ENCODE assay signal across 8 cellular contexts in the genomic region with DNA sequence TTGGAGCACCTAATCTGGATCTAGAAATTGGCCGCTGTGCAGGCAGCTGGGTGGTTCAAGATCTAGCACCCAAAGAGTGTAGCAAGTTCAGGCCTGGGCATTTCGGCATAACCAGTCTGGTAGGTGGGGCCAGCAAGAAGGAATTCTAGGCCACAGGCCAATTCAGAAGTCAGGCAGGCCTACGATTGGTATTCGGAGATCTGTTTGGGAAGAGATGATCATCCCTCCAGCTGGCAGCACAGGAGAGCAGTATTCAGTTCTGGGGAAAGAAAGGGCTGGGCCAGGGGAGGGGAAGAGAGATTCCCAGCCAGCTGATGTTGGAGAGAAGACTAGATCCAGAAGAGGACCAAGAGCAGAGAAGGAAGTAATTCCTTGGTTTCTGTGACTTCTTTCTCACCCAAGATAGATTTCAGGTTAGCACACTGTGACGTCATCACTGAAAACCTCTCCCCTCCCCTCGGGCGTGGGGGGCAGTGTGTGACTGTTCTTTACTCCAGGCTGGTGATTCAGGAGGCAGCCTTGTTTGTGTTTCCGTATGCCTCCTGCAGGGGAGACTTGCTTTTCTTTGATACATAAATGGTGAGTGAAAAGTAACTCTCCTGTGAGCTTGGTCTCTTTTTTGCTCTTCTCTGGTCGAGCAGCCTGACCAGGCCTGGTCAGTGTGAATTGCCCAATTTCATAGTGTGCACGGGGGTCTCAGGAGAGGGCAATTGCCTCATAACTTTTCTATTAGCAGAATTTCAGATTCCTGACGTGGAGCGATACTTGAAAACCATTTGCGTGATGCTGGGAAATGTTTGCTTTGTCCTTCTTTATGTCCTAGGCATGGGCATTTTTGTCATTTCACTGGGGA.
DNase-seq lines count a peak whose midpoint lies in the region; ATAC-seq, FAIRE-seq and TF ChIP-seq lines count a peak whose summit lies in the region.

No MANE protein-coding gene starts in this region.

- no peaks in the 10 kb centered on the region for H3K27me3 ChIP-seq in SJSA1 (replicated peaks)
- H3K27me3 ChIP-seq in pancreas: no peaks in the 10 kb centered on the region

- TF ChIP-seq CTCF in fibroblast of villous mesenchyme (IDR thresholded peaks at IDR 0.05; ENCODE audit: insufficient read depth, low read depth, low read length) (peak; percentile 30), pancreas (IDR thresholded peaks at IDR 0.05) (no peak)

- peak; percentile 92 for DNase-seq in EL
- peak; percentile 52 to 53 for DNase-seq in SJSA1 (ENCODE audit: low read depth in 1 of 2, low spot score in 2 of 2)
- DNase-seq in fibroblast of villous mesenchyme (ENCODE audit: low read depth): peak; percentile 85
- DNase-seq in pancreas: peak; percentile 39 to 69 (median 65)
- DNase-seq in activated CD4-positive, alpha-beta T cell treated with anti-CD3 and anti-CD28 coated beads for 4 hours: no peak
- no peak for DNase-seq in AML-193 (lab: John Stamatoyannopoulos, UW)

- no peak overlapping the region for H3K27ac ChIP-seq in SJSA1
- H3K27ac ChIP-seq in pancreas: peak overlapping the region; percentile 2 to 76 (median 38)

- peaks cover 18% of the 10 kb centered on the region for H3K4me1 ChIP-seq in SJSA1 (replicated peaks)
- H3K4me1 ChIP-seq in pancreas: peaks cover 55 to 69% (median 64%) of the 10 kb centered on the region in 3 donors

- H3K4me3 ChIP-seq in SJSA1: no peak overlapping the region
- H3K4me3 ChIP-seq in fibroblast of villous mesenchyme (ENCODE audit: low read depth, low read length): no peak overlapping the region
- H3K4me3 ChIP-seq in pancreas: no peak overlapping the region

- intact Hi-C loops in pancreas (cut with DNase I): no loop called here

- ATAC-seq in pancreas (peak; percentile 66 to 76 (median 68)), GM21423 (IDR thresholded peaks at IDR 0.05; ENCODE audit: unreplicated experiment) (no peak), GM18519 (IDR thresholded peaks at IDR 0.05; ENCODE audit: low FRiP score, unreplicated experiment) (no peak)

- H3K36me3 ChIP-seq in SJSA1: no peaks in the 10 kb centered on the region
- no peaks in the 10 kb centered on the region for H3K36me3 ChIP-seq in pancreas

- FAIRE-seq in pancreas (lab: Jason Lieb, UNC): no peak

- H3K9me3 ChIP-seq in SJSA1 (replicated peaks): no peaks in the 10 kb centered on the region
- no peaks in the 10 kb centered on the region for H3K9me3 ChIP-seq in pancreas

- 21 to 26% methylated on average over 13 of the region's 13 CpGs for WGBS in pancreas, 2 donors

Comparison
In these comparisons a context has a peak if more than half of its experiments do, and no peak if none do; other contexts are left out.
1. DNase-seq: peak in EL (single experiment), SJSA1 (2 of 2), fibroblast of villous mesenchyme (single experiment) and pancreas (6 of 6); none in activated CD4-positive, alpha-beta T cell treated with anti-CD3 and anti-CD28 coated beads for 4 hours (0 of 2) and AML-193 (0 of 2).
2. ATAC-seq: peak in pancreas (4 of 4); none in GM21423 (single experiment) and GM18519 (single experiment).